25 cellular contexts compared by ENCODE assay signal in genomic region chr2:194526121-194526520, GRCh38.
"Had no signal": no experiment of that assay in that cellular context is flagged by ENCODE, and none has a peak within 500 bp of the region (broad histone marks: within the 10 kb centered on the region; RNA-seq: fewer than 3 reads in every experiment).

No MANE protein-coding gene starts in this region.

- H3K36me3 ChIP-seq: left lung, lower lobe of right lung, ovary, right atrium auricular region, right lobe of liver, stomach, thyroid gland, transverse colon, upper lobe of left lung, vagina had no signal

- H3K9me3 ChIP-seq: lower lobe of right lung, ovary, right atrium auricular region, right lobe of liver, stomach, testis, thyroid gland, transverse colon, upper lobe of left lung, vagina had no signal

- H3K4me3 ChIP-seq: left lung, lower lobe of right lung, ovary, right atrium auricular region, right lobe of liver, skin epidermis, stomach, testis, thyroid gland, transverse colon, upper lobe of left lung, vagina had no signal

- DNase-seq: hippocampal formation; kidney; left colon; left lung; lower lobe of right lung; mammary epithelial cell; mesenchymal stem cell; naive B cell; ovary; right lobe of liver; stimulated activated CD4-positive, alpha-beta T cell treated with anti-CD3 and anti-CD28 coated beads, Interleukin-12 subunit alpha, Interleukin-12 subunit beta, amount 100 ng/mL, for 4 hours; stimulated activated CD4-positive, alpha-beta T cell treated with anti-CD3 and anti-CD28 coated beads, Interleukin-15, amount 100 ng/mL, for 24 hours; stimulated activated CD4-positive, alpha-beta T cell treated with anti-CD3 and anti-CD28 coated beads, Interleukin-2, amount 100 ng/mL, for 24 hours; stimulated activated CD4-positive, alpha-beta T cell treated with anti-CD3 and anti-CD28 coated beads, Interleukin-4, amount 100 ng/mL, for 1 hour; stimulated activated naive B cell treated with anti-CD40 and anti-IgM and Interleukin-4, amounts not matched to agents 10 μg/mL and 1 μg/mL and 100 μg/mL, for 72 hours; stimulated activated naive CD8-positive, alpha-beta T cell treated with anti-CD3 and anti-CD28 coated beads, Interleukin-15, Interleukin-2, amounts not matched to agents 100 U/mL and 50 U/mL, for 24 hours; stomach; testis; thyroid gland; transverse colon; upper lobe of left lung had no signal

- H3K27me3 ChIP-seq: left lung, ovary, right atrium auricular region, right lobe of liver, stomach, testis, thyroid gland, transverse colon, upper lobe of left lung, vagina had no signal

- ATAC-seq: left colon; left lung; lower lobe of right lung; natural killer cell treated with Interleukin-12 subunit alpha and Interleukin-12 subunit beta and Interleukin-15 and Interleukin-18, amount 100 ng/mL, for 72 hours; right lobe of liver; stimulated activated naive B cell treated with anti-CD40 and anti-IgM and Interleukin-4, amounts not matched to agents 10 μg/mL and 1 μg/mL and 100 μg/mL, for 72 hours; stimulated activated naive CD8-positive, alpha-beta T cell treated with anti-CD3 and anti-CD28 coated beads, Interleukin-15, Interleukin-2, amounts not matched to agents 100 U/mL and 50 U/mL, for 24 hours had no signal
